Comparison of ENCODE assay signal across 18 cellular contexts in genomic region chr18:2304378-2305175, GRCh38.
DNase-seq lines count a peak whose midpoint lies in the region; ATAC-seq, FAIRE-seq and TF ChIP-seq lines count a peak whose summit lies in the region.
"Had no signal": no experiment of that assay in that cellular context is flagged by ENCODE, and none has a peak within 500 bp of the region (broad histone marks: within the 10 kb centered on the region; RNA-seq: fewer than 3 reads in every experiment).

No MANE protein-coding gene starts in this region.

- ATAC-seq in HG02759 (IDR thresholded peaks at IDR 0.05; ENCODE audit: unreplicated experiment) (no peak), GM21529 (IDR thresholded peaks at IDR 0.05; ENCODE audit: unreplicated experiment) (no peak)
- ATAC-seq: activated CD4-positive, alpha-beta T cell treated with anti-CD3 and anti-CD28 coated beads for 36 hours; heart right ventricle; stimulated activated naive CD8-positive, alpha-beta T cell treated with anti-CD3 and anti-CD28 coated beads, Interleukin-15, Interleukin-2, amounts not matched to agents 100 U/mL and 50 U/mL, for 24 hours had no signal

- H3K27me3 ChIP-seq in mammary epithelial cell (ENCODE audit: insufficient read depth, low read length) (no peaks in the 10 kb centered on the region), ovary (no peaks in the 10 kb centered on the region)
- H3K27me3 ChIP-seq: ascending aorta had no signal

- peak overlapping the region; percentile 68 for H3K4me2 ChIP-seq in mammary epithelial cell (ENCODE audit: insufficient read depth, low read depth, low read length)

- H4K20me1 ChIP-seq in mammary epithelial cell (ENCODE audit: insufficient read depth, low read length): no peaks in the 10 kb centered on the region

- TF ChIP-seq CTCF in mammary epithelial cell (conservative IDR thresholded peaks at IDR 0.05 in 1 of 2, IDR thresholded peaks at IDR 0.05 in 1 of 2; ENCODE audit: extremely low read depth in 1 of 2, insufficient read depth in 1 of 2, low read depth in 1 of 2, low read length in 2 of 2): no peak
- no peak for TF ChIP-seq CTCF in ovary (IDR thresholded peaks at IDR 0.05)

- dilution Hi-C loops in mammary epithelial cell (cut with HindIII; ENCODE audit: low sequenced_read_pairs): no loop called here

- no peak for TF ChIP-seq EP300 in ovary (IDR thresholded peaks at IDR 0.05)

- CTCF ChIA-PET in mammary epithelial cell (lab: Charles Lee; ENCODE audit: low non-redundant PET): no interaction called here

- intact Hi-C loops in mammary epithelial cell (cut with micrococcal nuclease): loop anchor here (5.0 kb wide), 1 partner anchor 33 kb away; no protein-coding TSS in a partner anchor
- intact Hi-C loops in ovary (cut with DNase I): no loop called here

- H2AFZ ChIP-seq in mammary epithelial cell (ENCODE audit: low read depth, low read length): peak overlapping the region; percentile 18

- DNase-seq in DMS 273 (lab: John Stamatoyannopoulos, UW; ENCODE audit: unreplicated experiment) (peak; percentile 62), HTR-8/SVneo (ENCODE audit: insufficient read length, low spot score) (peak; percentile 7), mammary epithelial cell (peak; percentile 78), lung microvascular endothelial cell (ENCODE audit: low read depth in 2 of 2) (peak; percentile 83 to 91), occipital lobe (lab: John Stamatoyannopoulos, UW) (no peak), ovary (no peak)
- DNase-seq: activated CD4-positive, alpha-beta T cell treated with anti-CD3 and anti-CD28 coated beads for 36 hours; GF-D8; H7; heart right ventricle; left cardiac atrium; NCI-H446; nephron progenitor cell; stimulated activated naive CD8-positive, alpha-beta T cell treated with anti-CD3 and anti-CD28 coated beads, Interleukin-15, Interleukin-2, amounts not matched to agents 100 U/mL and 50 U/mL, for 24 hours; T-helper 2 cell had no signal

- H3K4me1 ChIP-seq in mammary epithelial cell (ENCODE audit: insufficient read depth, low read length) (peaks cover 31% of the 10 kb centered on the region), ovary (ENCODE audit: insufficient read depth) (no peaks in the 10 kb centered on the region)
- H3K4me1 ChIP-seq: ascending aorta, heart right ventricle had no signal

- no peaks in the 10 kb centered on the region for H3K36me3 ChIP-seq in mammary epithelial cell (ENCODE audit: insufficient read depth, low read length)
- H3K36me3 ChIP-seq in ovary: no peaks in the 10 kb centered on the region
- H3K36me3 ChIP-seq: ascending aorta, heart right ventricle had no signal

- in situ Hi-C loops in mammary epithelial cell (cut with MboI; ENCODE audit: low sequenced_read_pairs in 2 of 2): no loop called here

- no peak for TF ChIP-seq POLR2A in ovary (IDR thresholded peaks at IDR 0.05)

- no peak for FAIRE-seq in HTR-8/SVneo (lab: Jason Lieb, UNC)

- H3K9ac ChIP-seq in mammary epithelial cell (ENCODE audit: insufficient read depth, low read length): no peak overlapping the region

- H3K9me3 ChIP-seq in mammary epithelial cell (replicated peaks; ENCODE audit: insufficient read depth, low read length) (no peaks in the 10 kb centered on the region), ovary (no peaks in the 10 kb centered on the region)
- H3K9me3 ChIP-seq: ascending aorta, heart right ventricle had no signal

- H3K79me2 ChIP-seq in mammary epithelial cell (ENCODE audit: insufficient read depth, low read length): no peaks in the 10 kb centered on the region

- no TSS peak for BruUV-seq in mammary epithelial cell (replicated peaks; lab: Mats Ljungman, UMichigan)

- 4% methylated on average over 2 of the region's 2 CpGs for WGBS in mammary epithelial cell (ENCODE audit: low coverage, missing lambda C conversion rate)
- 21 to 52% (median 28%) methylated on average over 2 of the region's 2 CpGs for WGBS in ovary, 3 donors

- H3K27ac ChIP-seq in mammary epithelial cell (ENCODE audit: insufficient read depth, low read depth, low read length) (peak overlapping the region; percentile 89), ovary (no peak overlapping the region)
- H3K27ac ChIP-seq: ascending aorta, heart right ventricle had no signal

- H3K4me3 ChIP-seq in mammary epithelial cell (replicated peaks in 1 of 3; ENCODE audit: insufficient read depth in 1 of 3, low read depth in 2 of 3, low read length in 3 of 3) (no peak overlapping the region), ovary (no peak overlapping the region)
- H3K4me3 ChIP-seq: ascending aorta, heart right ventricle had no signal

Comparison
In these comparisons a context has a peak if more than half of its experiments do, and no peak if none do; other contexts are left out.
1. DNase-seq: peak in DMS 273 (single experiment), HTR-8/SVneo (single experiment), mammary epithelial cell (single experiment) and lung microvascular endothelial cell (2 of 2); none in occipital lobe (single experiment) and ovary (0 of 5).